ENCODE assay signal across 1 cellular context in the genomic region with DNA sequence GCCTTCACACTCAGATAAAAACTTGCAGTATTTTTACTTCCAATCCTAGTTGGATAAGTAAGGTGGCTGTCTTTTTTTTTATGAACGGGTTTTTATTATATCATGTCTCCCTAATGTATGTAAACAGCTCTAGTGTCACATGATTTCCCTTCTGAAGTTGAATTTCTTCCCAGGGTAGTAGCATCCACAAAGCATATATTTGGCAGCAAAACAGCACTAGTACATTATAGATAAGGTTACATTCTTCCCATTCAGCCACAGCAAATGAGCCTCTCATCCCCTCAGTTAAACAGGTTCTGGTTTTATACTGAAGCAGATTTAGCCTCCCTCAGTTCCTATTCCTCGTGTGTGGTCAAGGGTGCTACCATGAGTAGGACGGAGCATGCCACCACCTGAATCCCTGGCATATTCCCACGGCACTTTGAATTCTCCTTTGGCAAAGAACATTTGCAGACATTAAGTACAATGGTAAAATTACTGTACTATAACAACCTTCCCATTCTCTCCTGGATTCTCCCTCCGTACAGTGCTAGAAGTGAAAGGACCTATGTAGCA.
TF ChIP-seq lines count a peak whose summit lies in the region.

No MANE protein-coding gene starts in this region.

TF ChIP-seq in SK-N-SH, 30 proteins besides CTCF, POLR2A, EP300 and RAD21 (continued from another document):
- TF ChIP-seq TCF12 (IDR thresholded peaks at IDR 0.05): no peak
- TF ChIP-seq CHD2 (IDR thresholded peaks at IDR 0.05; ENCODE audit: low read length, partially characterized antibody): no peak
- TF ChIP-seq RXRA (IDR thresholded peaks at IDR 0.05; ENCODE audit: borderline replicate concordance, low read depth): no peak
